In the genomic region with DNA sequence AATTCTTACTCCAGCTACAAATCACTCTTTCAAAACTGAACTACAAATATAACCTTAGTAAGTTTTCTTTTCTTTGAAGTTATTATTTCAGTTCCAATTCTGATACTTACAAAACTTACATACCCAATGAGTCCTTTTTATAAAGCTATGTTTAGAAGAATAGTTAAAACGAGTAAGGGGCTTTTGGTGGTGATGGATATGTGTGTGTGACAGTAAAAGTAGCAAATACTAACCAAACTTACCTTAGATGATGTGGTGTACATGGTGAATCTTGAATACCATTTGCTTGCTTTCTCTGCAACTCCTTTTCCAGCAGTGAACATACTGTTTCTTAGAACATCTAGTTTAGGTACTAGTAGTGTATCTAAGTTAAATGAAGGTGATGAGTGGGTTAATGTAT, we compare ENCODE assay signal across 32 cellular contexts.
"Had no signal": no experiment of that assay in that cellular context is flagged by ENCODE, and none has a peak within 500 bp of the region (broad histone marks: within the 10 kb centered on the region; RNA-seq: fewer than 3 reads in every experiment).

No MANE protein-coding gene starts in this region.

- H3K4me1 ChIP-seq: body of pancreas, esophagus muscularis mucosa, foreskin keratinocyte, gastrocnemius medialis, heart left ventricle had no signal

- ATAC-seq: activated CD8-positive, alpha-beta T cell treated with anti-CD3 and anti-CD28 coated beads for 36 hours; activated naive CD8-positive, alpha-beta T cell treated with anti-CD3 and anti-CD28 coated beads, Interleukin-2, amount 50 U/mL, for 24 hours; body of pancreas; effector memory CD8-positive, alpha-beta T cell; foreskin keratinocyte; gastrocnemius medialis; heart left ventricle had no signal

- H3K27me3 ChIP-seq: adrenal gland, body of pancreas, esophagus muscularis mucosa, foreskin keratinocyte, gastrocnemius medialis, heart left ventricle had no signal

- H3K27me3 Mint-ChIP-seq: activated CD8-positive, alpha-beta T cell treated with anti-CD3 and anti-CD28 coated beads for 36 hours; activated naive CD4-positive, alpha-beta T cell treated with anti-CD3 and anti-CD28 coated beads, Interleukin-2, amount 50 U/mL, for 24 hours; activated naive CD8-positive, alpha-beta T cell treated with anti-CD3 and anti-CD28 coated beads for 36 hours; activated naive CD8-positive, alpha-beta T cell treated with anti-CD3 and anti-CD28 coated beads, Interleukin-2, amount 50 U/mL, for 24 hours; effector memory CD8-positive, alpha-beta T cell had no signal

- H3K9me3 Mint-ChIP-seq: activated naive CD8-positive, alpha-beta T cell treated with anti-CD3 and anti-CD28 coated beads for 36 hours; activated naive CD8-positive, alpha-beta T cell treated with anti-CD3 and anti-CD28 coated beads, Interleukin-2, amount 50 U/mL, for 24 hours; effector memory CD8-positive, alpha-beta T cell had no signal

- H3K27ac Mint-ChIP-seq: activated CD8-positive, alpha-beta T cell treated with anti-CD3 and anti-CD28 coated beads for 36 hours; activated naive CD4-positive, alpha-beta T cell treated with anti-CD3 and anti-CD28 coated beads for 36 hours; activated naive CD4-positive, alpha-beta T cell treated with anti-CD3 and anti-CD28 coated beads, Interleukin-2, amount 50 U/mL, for 24 hours; activated naive CD8-positive, alpha-beta T cell treated with anti-CD3 and anti-CD28 coated beads, Interleukin-2, amount 50 U/mL, for 24 hours; effector memory CD8-positive, alpha-beta T cell had no signal

- DNase-seq: activated CD4-positive, alpha-beta T cell treated with anti-CD3 and anti-CD28 coated beads for 4 hours; activated CD4-positive, alpha-beta T cell treated with anti-CD3 and anti-CD28 coated beads, Interleukin-2, amount 50 U/mL, for 1 hour; activated CD4-positive, alpha-beta T cell treated with anti-CD3 and anti-CD28 coated beads, Interleukin-2, amount 50 U/mL, for 48 hours; activated CD4-positive, CD25-positive, alpha-beta regulatory T cell; activated CD4-positive, CD25-positive, alpha-beta regulatory T cell treated with anti-CD3 and anti-CD28 coated beads, Interleukin-2, amount 50 U/mL, for 72 hours; activated CD8-positive, alpha-beta memory T cell treated with anti-CD3 and anti-CD28 coated beads for 24 hours; activated CD8-positive, alpha-beta memory T cell treated with anti-CD3 and anti-CD28 coated beads, Interleukin-2, amount 50 U/mL, for 4 hours; activated CD8-positive, alpha-beta T cell treated with anti-CD3 and anti-CD28 coated beads for 36 hours; activated effector memory CD4-positive, alpha-beta T cell treated with anti-CD3 and anti-CD28 coated beads, Interleukin-2, amount 50 U/mL, for 16 hours; activated naive CD4-positive, alpha-beta T cell treated with anti-CD3 and anti-CD28 coated beads for 36 hours; activated naive CD8-positive, alpha-beta T cell treated with anti-CD3 and anti-CD28 coated beads for 36 hours; activated naive CD8-positive, alpha-beta T cell treated with anti-CD3 and anti-CD28 coated beads, Interleukin-2, amount 50 U/mL, for 24 hours; activated T-cell treated with anti-CD3 and anti-CD28 coated beads, Interleukin-2, amount 50 U/mL, for 1 hour; adrenal gland; amygdala; aorta; body of pancreas; caudate nucleus; cortex of kidney; dermis blood vessel endothelial cell; effector CD4-positive, alpha-beta T cell; effector memory CD8-positive, alpha-beta T cell; erythroblast; foreskin keratinocyte; gastrocnemius medialis; glutamatergic neuron; heart left ventricle; hypothalamus; T-helper 2 cell had no signal

- H3K4me3 ChIP-seq: adrenal gland, body of pancreas, esophagus muscularis mucosa, gastrocnemius medialis, heart left ventricle had no signal

- H3K27ac ChIP-seq: adrenal gland, body of pancreas, esophagus muscularis mucosa, foreskin keratinocyte, gastrocnemius medialis, heart left ventricle had no signal

- H3K4me1 Mint-ChIP-seq: activated naive CD4-positive, alpha-beta T cell treated with anti-CD3 and anti-CD28 coated beads, Interleukin-2, amount 50 U/mL, for 24 hours had no signal

- FAIRE-seq: colon had no signal

- H3K9me3 ChIP-seq: adrenal gland, body of pancreas, esophagus muscularis mucosa, gastrocnemius medialis had no signal

- H3K4me3 Mint-ChIP-seq: activated CD8-positive, alpha-beta T cell treated with anti-CD3 and anti-CD28 coated beads for 36 hours; activated naive CD4-positive, alpha-beta T cell treated with anti-CD3 and anti-CD28 coated beads for 36 hours; activated naive CD4-positive, alpha-beta T cell treated with anti-CD3 and anti-CD28 coated beads, Interleukin-2, amount 50 U/mL, for 24 hours; activated naive CD8-positive, alpha-beta T cell treated with anti-CD3 and anti-CD28 coated beads for 36 hours; activated naive CD8-positive, alpha-beta T cell treated with anti-CD3 and anti-CD28 coated beads, Interleukin-2, amount 50 U/mL, for 24 hours; effector memory CD8-positive, alpha-beta T cell had no signal
